Comparison of ENCODE assay signal across 28 cellular contexts in genomic region chr14:59370158-59370557, GRCh38.
"Had no signal": no experiment of that assay in that cellular context is flagged by ENCODE, and none has a peak within 500 bp of the region (broad histone marks: within the 10 kb centered on the region; RNA-seq: fewer than 3 reads in every experiment).

No MANE protein-coding gene starts in this region.

- H3K27me3 ChIP-seq: neural progenitor cell, ovary, spleen, suprapubic skin, testis, tibial artery, transverse colon, upper lobe of right lung, uterus had no signal

- DNase-seq: natural killer cell; occipital lobe; ovary; posterior cingulate gyrus; psoas muscle; right cardiac atrium; spleen; stimulated activated CD4-positive, alpha-beta T cell treated with anti-CD3 and anti-CD28 coated beads, Interleukin-12 subunit alpha, Interleukin-12 subunit beta, amount 100 ng/mL, for 4 hours; stimulated activated CD4-positive, alpha-beta T cell treated with anti-CD3 and anti-CD28 coated beads, Interleukin-1b, Interleukin-23, amount 100 ng/mL, for 48 hours; stimulated activated CD4-positive, alpha-beta T cell treated with anti-CD3 and anti-CD28 coated beads, Interleukin-4, amount 100 ng/mL, for 1 hour; stimulated activated CD4-positive, alpha-beta T cell treated with anti-CD3 and anti-CD28 coated beads, Interleukin-4, amount 100 ng/mL, for 4 hours; stimulated activated CD8-positive, alpha-beta memory T cell treated with anti-CD3 and anti-CD28 coated beads, Interleukin-4, amount 100 ng/mL, for 48 hours; stimulated activated naive CD4-positive, alpha-beta T cell; stimulated activated naive CD8-positive, alpha-beta T cell treated with anti-CD3 and anti-CD28 coated beads, Interleukin-15, amount 100 ng/mL, for 72 hours; stimulated activated naive CD8-positive, alpha-beta T cell treated with anti-CD3 and anti-CD28 coated beads, Interleukin-15, Interleukin-2, amounts not matched to agents 100 U/mL and 50 U/mL, for 24 hours; substantia nigra; testis; tibial artery; transverse colon; upper lobe of right lung; uterus had no signal

- H3K4me2 ChIP-seq: neural progenitor cell, smooth muscle cell had no signal

- H3K9ac ChIP-seq: neural progenitor cell, parathyroid adenoma had no signal

- H3K79me2 ChIP-seq: parathyroid adenoma had no signal

- H3K4me3 ChIP-seq: neural progenitor cell, ovary, psoas muscle, skin epidermis, smooth muscle cell, spleen, suprapubic skin, testis, tibial artery, transverse colon, upper lobe of right lung, uterus had no signal

- H3K4me1 ChIP-seq: neural progenitor cell, spleen, suprapubic skin, tibial artery, upper lobe of right lung had no signal

- H3K9me3 ChIP-seq: ovary, psoas muscle, spleen, suprapubic skin, testis, tibial artery, transverse colon, upper lobe of right lung, uterus had no signal

- H3K36me3 ChIP-seq: neural progenitor cell, ovary, uterus had no signal

- H2AFZ ChIP-seq: neural progenitor cell, parathyroid adenoma had no signal

- ATAC-seq: psoas muscle; right cardiac atrium; sciatic nerve; stimulated activated memory B cell treated with anti-CD40 and anti-IgM and Interleukin-4, amounts not matched to agents 10 μg/mL and 1 μg/mL and 100 μg/mL, for 72 hours; stimulated activated naive CD8-positive, alpha-beta T cell treated with anti-CD3 and anti-CD28 coated beads, Interleukin-15, amount 100 ng/mL, for 72 hours; stimulated activated naive CD8-positive, alpha-beta T cell treated with anti-CD3 and anti-CD28 coated beads, Interleukin-15, Interleukin-2, amounts not matched to agents 100 U/mL and 50 U/mL, for 24 hours; upper lobe of right lung had no signal

- H3K27ac ChIP-seq: neural progenitor cell, ovary, parathyroid adenoma, psoas muscle, skin epidermis, spleen, suprapubic skin, tibial artery, transverse colon, upper lobe of right lung, uterus had no signal
